ENCODE assay signal across 22 cellular contexts in genomic region chr2:181317511-181317910, GRCh38.
"Had no signal": no experiment of that assay in that cellular context is flagged by ENCODE, and none has a peak within 500 bp of the region (broad histone marks: within the 10 kb centered on the region; RNA-seq: fewer than 3 reads in every experiment).

No MANE protein-coding gene starts in this region.

- DNase-seq: activated CD4-positive, alpha-beta memory T cell treated with anti-CD3 and anti-CD28 coated beads for 36 hours; activated CD4-positive, CD25-positive, alpha-beta regulatory T cell treated with anti-CD3 and anti-CD28 coated beads, Interleukin-2, amount 50 U/mL, for 72 hours; activated CD8-positive, alpha-beta memory T cell treated with anti-CD3 and anti-CD28 coated beads, Interleukin-2, amount 50 U/mL, for 48 hours; activated naive CD4-positive, alpha-beta T cell; central memory CD4-positive, alpha-beta T cell; colonic mucosa; esophagus squamous epithelium; head of caudate nucleus; kidney glomerular epithelial cell; left ventricle myocardium superior; natural killer cell; stimulated activated CD4-positive, alpha-beta T cell treated with anti-CD3 and anti-CD28 coated beads, Interleukin-12 subunit alpha, Interleukin-12 subunit beta, amount 100 ng/mL, for 4 hours; stimulated activated CD4-positive, alpha-beta T cell treated with anti-CD3 and anti-CD28 coated beads, Interleukin-2, amount 100 ng/mL, for 24 hours; substantia nigra; T-cell; T1000; uterus had no signal

- H3K9me3 ChIP-seq: colonic mucosa, esophagus squamous epithelium, neutrophil, tibial nerve, uterus had no signal

- H3K36me3 Mint-ChIP-seq: activated CD4-positive, alpha-beta memory T cell treated with anti-CD3 and anti-CD28 coated beads for 36 hours; brain; memory B cell; natural killer cell had no signal

- ATAC-seq: left ventricle myocardium superior, natural killer cell, T-cell had no signal

- H3K4me1 ChIP-seq: colonic mucosa, esophagus squamous epithelium, tibial nerve, uterus had no signal

- H3K4me3 Mint-ChIP-seq: activated CD4-positive, alpha-beta memory T cell treated with anti-CD3 and anti-CD28 coated beads for 36 hours; activated T-helper 1 cell treated with anti-CD3 and anti-CD28 coated beads, Interleukin-12 subunit alpha, Interleukin-12 subunit beta, Interleukin-2, Interleukin-4 antibody, amounts not matched to agents 30 ng/mL and 10 ng/mL and 1 ng/mL, durations not matched to agents 14 hours and 24 hours and 36 hours; brain; memory B cell; natural killer cell; T-cell had no signal

- H3K9me3 Mint-ChIP-seq: activated CD4-positive, alpha-beta memory T cell treated with anti-CD3 and anti-CD28 coated beads for 36 hours; brain; T-cell had no signal

- H3K36me3 ChIP-seq: colonic mucosa, esophagus squamous epithelium, neutrophil, tibial nerve, uterus had no signal

- H3K27me3 ChIP-seq: colonic mucosa, esophagus squamous epithelium, neutrophil, tibial nerve, uterus had no signal

- H3K27ac ChIP-seq: colonic mucosa, esophagus squamous epithelium, neutrophil, tibial nerve, uterus had no signal

- H3K27ac Mint-ChIP-seq: activated CD4-positive, alpha-beta memory T cell treated with anti-CD3 and anti-CD28 coated beads for 36 hours; activated T-helper 1 cell treated with anti-CD3 and anti-CD28 coated beads, Interleukin-12 subunit alpha, Interleukin-12 subunit beta, Interleukin-2, Interleukin-4 antibody, amounts not matched to agents 30 ng/mL and 10 ng/mL and 1 ng/mL, durations not matched to agents 14 hours and 24 hours and 36 hours; brain; memory B cell; natural killer cell had no signal

- H3K4me3 ChIP-seq: colonic mucosa, esophagus squamous epithelium, tibial nerve, uterus had no signal

- H3K27me3 Mint-ChIP-seq: activated CD4-positive, alpha-beta memory T cell treated with anti-CD3 and anti-CD28 coated beads for 36 hours; memory B cell; T-cell had no signal
